7 cellular contexts compared by ENCODE assay signal in the genomic region with DNA sequence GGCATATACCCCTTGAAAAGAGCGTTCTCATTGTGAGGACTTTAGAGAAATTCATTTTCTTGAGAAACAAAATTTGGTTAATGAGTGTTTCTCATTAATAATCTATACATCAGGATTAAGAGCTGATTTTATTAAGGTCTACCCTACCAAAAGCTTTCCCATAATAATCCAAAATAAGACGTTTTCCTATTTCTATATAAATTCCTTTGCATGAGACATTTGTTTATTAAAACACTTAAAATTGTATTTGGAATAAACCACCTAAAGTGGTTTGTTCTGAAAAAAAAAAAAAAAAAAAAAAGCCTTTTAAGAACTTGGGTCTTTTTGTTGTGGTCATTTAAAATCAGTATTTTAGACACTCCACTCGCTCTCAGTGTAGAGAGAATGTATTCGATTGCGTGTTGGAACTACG. TPM values are rescaled to one million over a fixed set of nuclear protein-coding genes. Genes with fewer than 3 reads are reported as not detected.
DNase-seq lines count a peak whose midpoint lies in the region; ATAC-seq and TF ChIP-seq lines count a peak whose summit lies in the region.

No MANE protein-coding gene starts in this region.

- TF ChIP-seq CTCF in HEK293 (tag by site-specific recombination; IDR thresholded peaks at IDR 0.05) (no peak), spleen (IDR thresholded peaks at IDR 0.05 in 8 of 11, conservative IDR thresholded peaks at IDR 0.05 in 3 of 11) (no peak)

- H3K4me1 ChIP-seq in HEK293 (ENCODE audit: control insufficient read depth, insufficient read depth, low read length) (peaks cover 3% of the 10 kb centered on the region; the same call in 1 of the 2 replicates), iPS DF 6.9 (ENCODE audit: control insufficient read depth, insufficient read depth, low read length) (no peaks in the 10 kb centered on the region), spleen (peaks cover 6 to 28% (median 22%) of the 10 kb centered on the region in 6 donors)

- intact Hi-C loops in activated CD4-positive, alpha-beta memory T cell treated with anti-CD3 and anti-CD28 coated beads for 36 hours (cut with micrococcal nuclease), result loop anchor here (5.0 to 10.0 kb wide), 2 partner anchors 88 to 94 kb away; a partner anchor contains a TSS
- intact Hi-C loops in spleen (cut with DNase I; ENCODE audit: low total_unique reads) (no loop called here), sciatic nerve (cut with DNase I) (no loop called here)

- WGBS in iPS DF 6.9 (ENCODE audit: insufficient coverage, insufficient read length), result no CpG with 5 or more reads among the region's 6 CpGs
- 13 to 16% (median 15%) methylated on average over 6 of the region's 6 CpGs for WGBS in spleen, 5 donors

- peaks cover 42% of the 10 kb centered on the region for H3K27me3 Mint-ChIP-seq in activated CD4-positive, alpha-beta memory T cell treated with anti-CD3 and anti-CD28 coated beads for 36 hours

- POLR2A ChIA-PET in HEK293 (lab: Yijun Ruan, JAX), result interaction anchor here (0.6 to 2.1 kb wide), 4 partner anchors 18 to 555 kb away, joined by 3 to 8 read pairs (median 4); a partner anchor contains a TSS
- POLR2A ChIA-PET in activated CD4-positive, alpha-beta memory T cell treated with anti-CD3 and anti-CD28 coated beads for 36 hours (lab: Charles Lee), result no interaction called here

- no peak for ATAC-seq in sciatic nerve

- peaks cover 0 to 9% of the 10 kb centered on the region in 2 experiments; a peak in 1 of 3 replicates for H3K36me3 ChIP-seq in HEK293 (ENCODE audit: control insufficient read depth in 2 of 2, insufficient read depth in 1 of 2, low read length in 2 of 2)
- H3K36me3 ChIP-seq in iPS DF 6.9 (ENCODE audit: control insufficient read depth, insufficient read depth, low read length), result no peaks in the 10 kb centered on the region
- H3K36me3 ChIP-seq in spleen, result peaks cover 0 to 16% (median 13%) of the 10 kb centered on the region in 6 donors

- H3K4me1 Mint-ChIP-seq in activated CD4-positive, alpha-beta memory T cell treated with anti-CD3 and anti-CD28 coated beads for 36 hours (ENCODE audit: low read depth), result peaks cover 15% of the 10 kb centered on the region

- H3K27ac Mint-ChIP-seq in activated CD4-positive, alpha-beta memory T cell treated with anti-CD3 and anti-CD28 coated beads for 36 hours, result no peak overlapping the region

- H3K4me3 Mint-ChIP-seq in activated CD4-positive, alpha-beta memory T cell treated with anti-CD3 and anti-CD28 coated beads for 36 hours, result peak overlapping the region; percentile 65

- H3K4me3 ChIP-seq in HEK293 (ENCODE audit: low read depth, low read length) (peak overlapping the region; percentile 71), iPS DF 6.9 (ENCODE audit: low read length) (peak overlapping the region; percentile 39; the same call in 1 of the 2 replicates), spleen (peak overlapping the region in 6 of 8 donors; percentile 36 to 81 (median 58))

- CTCF ChIA-PET in HEK293 (lab: Yijun Ruan, JAX), result interaction anchor here (0.6 to 4.8 kb wide), 14 partner anchors 12 to 154 kb away, joined by 3 to 45 read pairs (median 5); a partner anchor contains a TSS
- CTCF ChIA-PET in activated CD4-positive, alpha-beta memory T cell treated with anti-CD3 and anti-CD28 coated beads for 36 hours (lab: Charles Lee), result interaction anchor here (0.6 to 3.1 kb wide), 7 partner anchors 21 to 113 kb away, joined by 3 to 18 read pairs (median 4); no protein-coding TSS in a partner anchor

- DNase-seq in activated CD4-positive, alpha-beta memory T cell treated with anti-CD3 and anti-CD28 coated beads for 36 hours, result no peak
- no peak for DNase-seq in iPS DF 6.9 (ENCODE audit: low read depth, low spot score)
- no peak for DNase-seq in spleen
- DNase-seq in HK-2 (ENCODE audit: unreplicated experiment), result no peak
- no peak for DNase-seq in sciatic nerve (ENCODE audit: low spot score)
- no peak for DNase-seq in SIG-M5 treated with dmso at 0.1 percent for 504 hours (lab: John Stamatoyannopoulos, UW; ENCODE audit: unreplicated experiment)

- H3K36me3 Mint-ChIP-seq in activated CD4-positive, alpha-beta memory T cell treated with anti-CD3 and anti-CD28 coated beads for 36 hours, result peaks cover 12% of the 10 kb centered on the region

- H3K9me3 Mint-ChIP-seq in activated CD4-positive, alpha-beta memory T cell treated with anti-CD3 and anti-CD28 coated beads for 36 hours, result no peaks in the 10 kb centered on the region

- no peak for TF ChIP-seq POLR2A in spleen (IDR thresholded peaks at IDR 0.05)

- no peaks in the 10 kb centered on the region for H3K9me3 ChIP-seq in HEK293 (ENCODE audit: control insufficient read depth, insufficient read depth, low read depth, low read length)
- H3K9me3 ChIP-seq in iPS DF 6.9 (ENCODE audit: control insufficient read depth, insufficient read depth, low read length), result no peaks in the 10 kb centered on the region; the same call in 1 of the 2 replicates
- H3K9me3 ChIP-seq in spleen, result peaks cover 0 to 9% (median 0%) of the 10 kb centered on the region in 8 donors

- H3K27ac ChIP-seq in HEK293 (ENCODE audit: extremely low read depth, low read depth, low read length) (no peak overlapping the region), iPS DF 6.9 (ENCODE audit: low read length) (no peak overlapping the region), spleen (no peak overlapping the region)

- H3K27me3 ChIP-seq in iPS DF 6.9 (ENCODE audit: control insufficient read depth, insufficient read depth, low read length) (peaks cover 27% of the 10 kb centered on the region), spleen (replicated peaks in 1 of 7) (peaks cover 0 to 75% (median 49%) of the 10 kb centered on the region in 7 donors)

TF ChIP-seq in HEK293, 187 proteins besides CTCF, POLR2A, EP300 and RAD21:
- no peak for TF ChIP-seq KLF10 (tag by site-specific recombination; IDR thresholded peaks at IDR 0.05)
- TF ChIP-seq, protein P1, sequence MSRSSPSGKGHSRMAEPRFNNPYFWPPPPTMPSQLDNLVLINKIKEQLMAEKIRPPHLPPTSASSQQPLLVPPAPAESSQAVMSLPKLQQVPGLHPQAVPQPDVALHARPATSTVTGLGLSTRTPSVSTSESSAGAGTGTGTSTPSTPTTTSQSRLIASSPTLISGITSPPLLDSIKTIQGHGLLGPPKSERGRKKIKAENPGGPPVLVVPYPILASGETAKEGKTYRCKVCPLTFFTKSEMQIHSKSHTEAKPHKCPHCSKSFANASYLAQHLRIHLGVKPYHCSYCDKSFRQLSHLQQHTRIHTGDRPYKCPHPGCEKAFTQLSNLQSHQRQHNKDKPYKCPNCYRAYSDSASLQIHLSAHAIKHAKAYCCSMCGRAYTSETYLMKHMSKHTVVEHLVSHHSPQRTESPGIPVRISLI (tag by site-specific recombination; IDR thresholded peaks at IDR 0.05), result 0 out of 2 replicates have a peak, but pooled peaks have one; percentile 22
TF ChIP-seq in HEK293: peak in this region for 1.

RNA-seq across cellular contexts. Expression of a gene that starts 0.7 kb away (rescaled TPM):
- 1 to 10 TPM; 1.7 to 2.5 TPM for total RNA-seq in activated CD4-positive, alpha-beta memory T cell treated with anti-CD3 and anti-CD28 coated beads for 36 hours
- total RNA-seq in spleen (1 to 10 TPM; 1.6 to 5.8 (median 2.4) TPM), sciatic nerve (25.3 TPM)
- 1 to 10 TPM; 2.4 to 4.0 (median 3.1) TPM for polyA plus RNA-seq in spleen
